In the genomic region with DNA sequence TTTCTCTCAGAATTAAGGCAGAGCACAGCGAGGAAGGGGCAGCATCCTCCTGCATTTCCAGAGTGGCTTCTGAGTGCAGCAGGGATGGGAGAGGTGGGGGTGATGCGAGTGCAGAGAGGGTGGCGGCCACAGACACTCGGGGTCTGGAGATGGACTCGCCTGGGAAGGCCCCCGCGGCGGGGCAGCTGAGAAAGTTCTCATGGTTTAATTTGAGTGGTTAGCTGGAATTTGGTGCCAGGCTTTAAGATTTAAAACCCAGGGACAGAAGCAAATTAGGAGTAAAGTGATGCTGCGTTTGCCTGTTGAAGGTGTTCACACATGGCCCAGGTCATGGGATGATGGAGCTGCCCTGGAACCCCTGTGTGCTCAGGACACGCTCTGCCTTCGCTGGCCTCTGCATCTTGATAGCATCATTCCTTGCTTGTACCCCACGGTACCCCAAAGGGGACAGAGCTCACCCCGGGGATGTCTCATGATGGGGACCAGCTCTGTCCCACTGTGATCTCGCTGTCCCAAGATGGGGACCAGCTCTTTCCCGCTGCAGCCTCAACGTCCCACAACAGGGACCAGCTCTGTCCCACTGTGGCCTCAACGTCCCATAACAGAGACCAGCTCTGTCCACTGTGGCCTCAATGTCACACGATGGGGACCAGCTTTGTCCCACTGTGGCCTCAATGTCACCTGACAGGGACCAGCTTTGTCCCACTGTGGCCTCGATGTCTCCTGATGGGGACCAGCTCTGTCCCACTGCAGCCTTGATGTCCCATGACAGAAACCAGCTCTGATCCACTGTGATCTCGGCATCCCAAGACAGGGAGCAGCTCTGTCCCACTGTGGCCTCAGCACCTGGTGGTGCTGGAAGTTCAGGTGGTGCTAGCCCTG, we compare ENCODE assay signal across 1 cellular context.
TF ChIP-seq lines count a peak whose summit lies in the region.

No MANE protein-coding gene starts in this region.

TF ChIP-seq in H1, 55 proteins besides CTCF, POLR2A, EP300 and RAD21:
- TF ChIP-seq ASH2L (IDR thresholded peaks at IDR 0.05; ENCODE audit: low read length) (no peak), SAP30 (IDR thresholded peaks at IDR 0.05; ENCODE audit: insufficient read depth, insufficient replicate concordance, low read length) (no peak), MAFK (IDR thresholded peaks at IDR 0.05; ENCODE audit: low read depth, low read length) (no peak), BRCA1 (IDR thresholded peaks at IDR 0.05; ENCODE audit: low read depth, low read length) (no peak), PHF8 (conservative IDR thresholded peaks at IDR 0.05; ENCODE audit: low read depth, low read length) (no peak), JUN (IDR thresholded peaks at IDR 0.05; ENCODE audit: low read depth, low read length) (no peak), HDAC6 (IDR thresholded peaks at IDR 0.05; ENCODE audit: low read depth, low read length) (no peak), HDAC2 (IDR thresholded peaks at IDR 0.05; ENCODE audit: borderline replicate concordance in 1 of 2, low read depth in 2 of 2, low read length in 2 of 2) (no peak), EGR1 (IDR thresholded peaks at IDR 0.05; ENCODE audit: borderline replicate concordance, low read depth, low read length) (no peak), FOSL1 (IDR thresholded peaks at IDR 0.05; ENCODE audit: insufficient read depth, low read depth, low read length) (no peak), SP2 (IDR thresholded peaks at IDR 0.05; ENCODE audit: low read length) (no peak), BCL11A (IDR thresholded peaks at IDR 0.05; ENCODE audit: low read depth in 2 of 2, low read length in 2 of 2) (no peak), SUZ12 (IDR thresholded peaks at IDR 0.05; ENCODE audit: low read length) (no peak), YY1 (IDR thresholded peaks at IDR 0.05; ENCODE audit: low read depth, low read length) (no peak), RNF2 (IDR thresholded peaks at IDR 0.05; ENCODE audit: borderline replicate concordance, low read depth, low read length, missing control alignments, poor library complexity, severe bottlenecking) (no peak), ZNF274 (IDR thresholded peaks at IDR 0.05; ENCODE audit: borderline replicate concordance, extremely low read depth, low read length) (no peak), SP1 (IDR thresholded peaks at IDR 0.05; ENCODE audit: low read depth, low read length) (no peak), TAF1 (IDR thresholded peaks at IDR 0.05; ENCODE audit: low read depth, low read length) (no peak), MAX (IDR thresholded peaks at IDR 0.05) (no peak)
- TF ChIP-seq, protein P1, sequence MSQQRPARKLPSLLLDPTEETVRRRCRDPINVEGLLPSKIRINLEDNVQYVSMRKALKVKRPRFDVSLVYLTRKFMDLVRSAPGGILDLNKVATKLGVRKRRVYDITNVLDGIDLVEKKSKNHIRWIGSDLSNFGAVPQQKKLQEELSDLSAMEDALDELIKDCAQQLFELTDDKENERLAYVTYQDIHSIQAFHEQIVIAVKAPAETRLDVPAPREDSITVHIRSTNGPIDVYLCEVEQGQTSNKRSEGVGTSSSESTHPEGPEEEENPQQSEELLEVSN (IDR thresholded peaks at IDR 0.05), result no peak
TF ChIP-seq in H1: peak in this region for 0.
